10 cellular contexts compared by ENCODE assay signal in the genomic region with DNA sequence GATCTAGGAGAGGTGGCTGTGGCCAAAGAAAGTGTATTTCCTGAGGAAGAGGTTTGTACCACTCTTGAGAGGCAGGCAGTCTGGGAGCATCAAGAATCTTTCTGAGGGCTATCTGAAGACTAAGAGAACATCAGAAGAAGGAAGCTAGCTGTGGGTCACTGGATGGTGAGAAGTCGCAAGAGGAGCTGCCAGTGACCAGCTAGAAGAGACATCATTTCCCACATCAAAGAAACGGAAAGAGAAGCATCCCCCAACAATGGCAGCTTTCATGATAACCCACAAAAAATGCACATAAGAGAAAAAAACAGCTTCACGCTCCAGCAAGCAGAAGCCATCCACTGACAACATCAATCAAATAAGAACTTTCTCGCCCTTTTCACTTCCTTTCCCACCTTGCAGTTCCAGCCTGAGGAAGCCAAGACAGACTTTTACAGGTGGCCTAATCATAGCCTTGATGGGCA. TPM values are rescaled to one million over a fixed set of nuclear protein-coding genes. Genes with fewer than 3 reads are reported as not detected.
DNase-seq lines count a peak whose midpoint lies in the region; ATAC-seq, FAIRE-seq and TF ChIP-seq lines count a peak whose summit lies in the region.
"Had no signal": no experiment of that assay in that cellular context is flagged by ENCODE, and none has a peak within 500 bp of the region (broad histone marks: within the 10 kb centered on the region; RNA-seq: fewer than 3 reads in every experiment).

No MANE protein-coding gene starts in this region.

- H3K9ac ChIP-seq in kidney (ENCODE audit: low read length in 2 of 2) = no peak overlapping the region

- H3K4me1 ChIP-seq in uterus (peaks cover 0 to 5% of the 10 kb centered on the region in 2 donors), kidney (ENCODE audit: control insufficient read depth in 1 of 2, insufficient read depth in 1 of 2, low read depth in 1 of 2, low read length in 2 of 2) (peaks cover 0 to 4% of the 10 kb centered on the region in 2 donors)
- H3K4me1 ChIP-seq: testis had no signal

- H3K9me3 ChIP-seq in uterus (no peaks in the 10 kb centered on the region), kidney (ENCODE audit: control insufficient read depth in 1 of 2, low read length in 2 of 2) (no peaks in the 10 kb centered on the region)
- H3K9me3 ChIP-seq: testis had no signal

- DNase-seq in memory B cell (ENCODE audit: low spot score in 2 of 2) (no peak), mucosa of gallbladder (ENCODE audit: low spot score) (no peak), uterus (no peak), kidney (no peak), HFFc6 (no peak)
- DNase-seq: testis had no signal

- H3K9me3 Mint-ChIP-seq in memory B cell = no peaks in the 10 kb centered on the region
- 0 out of 2 replicates have a peak, but pooled peaks cover 4% of the 10 kb centered on the region for H3K9me3 Mint-ChIP-seq in HFFc6

- H3K4me3 Mint-ChIP-seq in memory B cell (peak overlapping the region; percentile 21), HFFc6 (no peak overlapping the region)

- no peak for TF ChIP-seq POLR2A in uterus (IDR thresholded peaks at IDR 0.05)

- FAIRE-seq in kidney (lab: Jason Lieb, UNC) = no peak

- no peaks in the 10 kb centered on the region for H3K27me3 ChIP-seq in uterus
- H3K27me3 ChIP-seq: testis had no signal

- ATAC-seq in GM18858 (IDR thresholded peaks at IDR 0.05; ENCODE audit: unreplicated experiment) (peak; percentile 92), GM21576 (IDR thresholded peaks at IDR 0.05; ENCODE audit: unreplicated experiment) (peak; percentile 70), HG03565 (IDR thresholded peaks at IDR 0.05; ENCODE audit: unreplicated experiment) (peak; percentile 91), memory B cell (ENCODE audit: low read depth) (peak; percentile 83)

- intact Hi-C loops in uterus (cut with DNase I; ENCODE audit: low total_unique reads) (no loop called here), kidney (cut with DNase I) (no loop called here)

- H3K36me3 ChIP-seq in uterus (no peaks in the 10 kb centered on the region), kidney (ENCODE audit: control insufficient read depth in 1 of 2, insufficient read depth in 2 of 2, low read length in 2 of 2) (no peaks in the 10 kb centered on the region)

- H3K27ac ChIP-seq in uterus (no peak overlapping the region), kidney (ENCODE audit: low read depth in 2 of 2, low read length in 2 of 2) (no peak overlapping the region)
- H3K27ac ChIP-seq: testis had no signal

- H3K27ac Mint-ChIP-seq in memory B cell = peak overlapping the region; percentile 9
- H3K27ac Mint-ChIP-seq in HFFc6 = no peak overlapping the region

- peaks cover 17% of the 10 kb centered on the region for H3K4me1 Mint-ChIP-seq in memory B cell
- peaks cover 15% of the 10 kb centered on the region for H3K4me1 Mint-ChIP-seq in HFFc6 (ENCODE audit: low read depth)

- no peaks in the 10 kb centered on the region for H3K27me3 Mint-ChIP-seq in memory B cell
- H3K27me3 Mint-ChIP-seq in HFFc6 (ENCODE audit: insufficient read depth) = peaks cover 10% of the 10 kb centered on the region

- no peak for TF ChIP-seq CTCF in uterus (IDR thresholded peaks at IDR 0.05)
- no peak for TF ChIP-seq CTCF in kidney (IDR thresholded peaks at IDR 0.05; ENCODE audit: borderline replicate concordance, extremely low read depth, insufficient read depth)
- no peak for TF ChIP-seq CTCF in HFFc6 (IDR thresholded peaks at IDR 0.05)

- H3K4me3 ChIP-seq in uterus (no peak overlapping the region), kidney (ENCODE audit: low read length in 2 of 2) (no peak overlapping the region)
- H3K4me3 ChIP-seq: skin epidermis, testis had no signal

- H3K36me3 Mint-ChIP-seq in memory B cell (peaks cover 2% of the 10 kb centered on the region), HFFc6 (ENCODE audit: low read depth) (no peaks in the 10 kb centered on the region)

RNA-seq across cellular contexts. Expression of a gene that starts 25.0 kb away (rescaled TPM):
- total RNA-seq in mucosa of gallbladder (13.7 TPM), uterus (10 to 100 TPM in 3 of 4 donors, 1 to 10 TPM in 1; 8.7 to 59.3 (median 26.7) TPM), kidney (8.9 TPM)
- 7.5 TPM for polyA plus RNA-seq in kidney (ENCODE audit: insufficient read depth, low read depth, low replicate concordance)
- 10 to 100 TPM; 19.4 to 27.5 (median 23.6) TPM for total RNA-seq in HFFc6 (2021; fragmentation: NEBNext Ultra II Directional; extraction: Animal tissue kit (Norgen Biotek cat#: 25700))
